Comparison of ENCODE assay signal across 9 cellular contexts in the genomic region with DNA sequence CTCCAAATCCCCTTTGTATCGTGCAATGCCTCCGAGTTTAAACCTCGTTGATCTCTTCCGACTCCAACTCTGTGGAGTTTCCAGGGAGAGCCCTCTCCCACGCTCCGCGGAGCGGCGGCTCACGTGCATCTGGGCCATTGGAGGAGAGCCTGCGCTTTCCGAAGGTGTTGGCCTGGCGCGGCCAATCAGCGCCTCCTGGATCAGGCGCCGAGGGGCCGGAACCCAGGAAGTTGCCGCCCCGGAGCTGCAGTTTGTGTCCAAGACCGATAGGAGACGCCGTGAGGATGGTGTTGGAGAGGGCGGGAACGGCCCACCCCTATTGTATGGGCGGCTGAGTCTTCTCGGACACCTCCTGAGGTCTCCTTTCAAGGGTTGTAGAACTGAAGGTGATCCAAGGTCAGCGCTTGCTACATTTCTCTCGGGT. TPM values are rescaled to one million over a fixed set of nuclear protein-coding genes. Genes with fewer than 3 reads are reported as not detected.
DNase-seq lines count a peak whose midpoint lies in the region; ATAC-seq and TF ChIP-seq lines count a peak whose summit lies in the region.
"Had no signal": no experiment of that assay in that cellular context is flagged by ENCODE, and none has a peak within 500 bp of the region (broad histone marks: within the 10 kb centered on the region; RNA-seq: fewer than 3 reads in every experiment).

No MANE protein-coding gene starts in this region.

- no peaks in the 10 kb centered on the region for H3K9me3 Mint-ChIP-seq in brain

- no peak for TF ChIP-seq POLR2A in sigmoid colon (IDR thresholded peaks at IDR 0.05)

- no peak for DNase-seq in HFF-Myc (ENCODE audit: extremely low read depth, low read depth)
- DNase-seq in sigmoid colon: peak; percentile 92
- DNase-seq in NOMO-1 (lab: John Stamatoyannopoulos, UW; ENCODE audit: unreplicated experiment in 2 of 2): no peak
- no peak for DNase-seq in NCI-H526 treated with DMSO at 0.1 percent for 48 hours (lab: John Stamatoyannopoulos, UW)
- DNase-seq: NCI-H2029 had no signal

- peaks cover 0 to 13% (median 0%) of the 10 kb centered on the region in 3 donors for H3K27me3 ChIP-seq in sigmoid colon

- peaks cover 4% of the 10 kb centered on the region for H3K36me3 Mint-ChIP-seq in brain

- H3K4me1 Mint-ChIP-seq in brain: peaks cover 49% of the 10 kb centered on the region

- H3K27ac Mint-ChIP-seq in brain: peak overlapping the region; percentile 30 to 87 (median 75)

- H3K9me3 ChIP-seq in iPS-18c (ENCODE audit: control insufficient read depth, insufficient read depth, low read length): no peaks in the 10 kb centered on the region
- H3K9me3 ChIP-seq in sigmoid colon: no peaks in the 10 kb centered on the region

- peaks cover 64% of the 10 kb centered on the region for H3K27me3 Mint-ChIP-seq in brain

- 13 to 24% methylated on average over 29 of the region's 29 CpGs for WGBS in sigmoid colon, 2 donors

- H3K27ac ChIP-seq in sigmoid colon: peak overlapping the region; percentile 62 to 81 (median 78)

- no peak for TF ChIP-seq EP300 in sigmoid colon (IDR thresholded peaks at IDR 0.05)

- intact Hi-C loops in sigmoid colon (cut with DNase I): no loop called here

- H3K36me3 ChIP-seq in sigmoid colon: no peaks in the 10 kb centered on the region

- TF ChIP-seq CTCF in HFF-Myc (IDR thresholded peaks at IDR 0.05; ENCODE audit: low read depth, low read length, missing control alignments) (peak; percentile 53), brain (conservative IDR thresholded peaks at IDR 0.05) (peak; percentile 58 to 71), sigmoid colon (IDR thresholded peaks at IDR 0.05) (peak in 3 of 4 experiments; percentile 22 to 35 (median 33))

- H3K4me1 ChIP-seq in sigmoid colon: peaks cover 0 to 22% (median 20%) of the 10 kb centered on the region in 4 donors

- peak overlapping the region; percentile 89 to 97 (median 94) for H3K4me3 Mint-ChIP-seq in brain

- no peak for ATAC-seq in HG02678 (IDR thresholded peaks at IDR 0.05; ENCODE audit: unreplicated experiment)
- no peak for ATAC-seq in GM18517 (IDR thresholded peaks at IDR 0.05; ENCODE audit: unreplicated experiment)

- peak overlapping the region; percentile 54 for H3K4me3 ChIP-seq in HFF-Myc (replicated peaks; ENCODE audit: low read depth, low read length)
- H3K4me3 ChIP-seq in iPS-18c (ENCODE audit: insufficient read depth, low read depth, low read length): peak overlapping the region; percentile 44
- peak overlapping the region; percentile 39 to 63 (median 59) for H3K4me3 ChIP-seq in sigmoid colon

RNA-seq across cellular contexts. Expression of a gene that starts 1.6 kb away (rescaled TPM):
- polyA plus RNA-seq in brain (ENCODE audit: insufficient read depth, low read depth, low replicate concordance) (1.3 TPM), sigmoid colon (1 to 10 TPM in 1 of 3 donors, under 1 TPM in 2; 0.46 to 6.1 (median 0.60) TPM)
- 1 to 10 TPM; 2.1 to 8.9 (median 3.2) TPM for total RNA-seq in sigmoid colon

RNA-seq across cellular contexts. Expression of a gene that starts 21.6 kb away (rescaled TPM):
- polyA plus RNA-seq in brain (ENCODE audit: insufficient read depth, low read depth, low replicate concordance) (4.0 TPM), sigmoid colon (1 to 10 TPM in 1 of 3 donors, under 1 TPM in 1, not detected in 1; under 0.01 to 3.3 TPM)
- 10 to 100 TPM in 1 of 4 donors, 1 to 10 TPM in 3; 3.5 to 11.9 (median 6.7) TPM for total RNA-seq in sigmoid colon
